ENCODE assay signal across 8 cellular contexts in the genomic region with DNA sequence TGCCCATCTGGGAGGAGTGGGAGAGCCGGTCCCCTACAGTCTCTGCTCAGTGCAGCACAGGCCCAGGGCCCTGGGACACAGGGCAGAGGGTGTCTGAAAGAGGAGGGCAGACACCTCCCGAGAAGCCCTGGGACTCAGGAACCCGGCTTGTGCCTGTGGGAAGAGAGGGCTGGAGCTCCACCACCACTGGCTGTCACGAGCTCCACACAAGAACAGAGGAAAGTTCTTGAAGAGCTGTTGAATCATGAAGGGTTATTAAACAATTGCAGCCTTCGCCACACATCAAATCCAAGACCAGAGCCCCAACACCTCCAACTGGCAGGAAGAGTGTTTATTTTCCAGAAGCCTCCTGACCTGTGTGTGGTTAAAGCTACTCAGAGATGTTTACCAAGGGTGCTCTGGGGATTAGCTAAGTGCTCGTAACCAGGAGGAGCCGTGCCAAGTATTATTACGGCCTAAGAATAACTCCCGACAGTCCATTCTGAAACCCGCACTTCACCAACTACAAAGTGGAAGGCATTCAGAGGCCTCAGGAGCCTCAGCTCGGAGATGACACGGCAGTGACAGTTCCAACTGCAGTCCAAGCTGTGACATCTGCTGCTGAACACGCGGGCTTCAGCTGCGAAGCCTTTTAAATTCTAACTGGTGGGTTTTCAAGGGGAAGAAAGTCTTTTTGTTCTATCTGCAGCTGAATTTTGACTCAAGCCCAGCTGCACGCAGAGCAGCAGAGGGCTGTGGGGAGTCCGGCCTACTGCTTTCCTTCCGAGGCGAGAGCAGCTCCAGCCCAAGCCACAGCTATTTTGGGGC.
DNase-seq lines count a peak whose midpoint lies in the region; ATAC-seq and TF ChIP-seq lines count a peak whose summit lies in the region.

No MANE protein-coding gene starts in this region.

- H3K27ac Mint-ChIP-seq in activated CD4-positive, alpha-beta memory T cell treated with anti-CD3 and anti-CD28 coated beads, Interleukin-2, amount 10 ng/mL, durations not matched to agents 7 days and 5 days = no peak overlapping the region
- H3K27ac Mint-ChIP-seq in activated T-helper 17 cell treated with anti-CD3 and anti-CD28 coated beads, Interleukin-2, amount 50 U/mL, for 72 hours = no peak overlapping the region

- TF ChIP-seq POLR2A in esophagus squamous epithelium (IDR thresholded peaks at IDR 0.05) (no peak), ovary (IDR thresholded peaks at IDR 0.05) (no peak)

- no peaks in the 10 kb centered on the region for H3K9me3 Mint-ChIP-seq in activated CD4-positive, alpha-beta memory T cell treated with anti-CD3 and anti-CD28 coated beads, Interleukin-2, amount 10 ng/mL, durations not matched to agents 7 days and 5 days
- H3K9me3 Mint-ChIP-seq in activated T-helper 17 cell treated with anti-CD3 and anti-CD28 coated beads, Interleukin-2, amount 50 U/mL, for 72 hours = no peaks in the 10 kb centered on the region

- POLR2A ChIA-PET in activated CD4-positive, alpha-beta memory T cell treated with anti-CD3 and anti-CD28 coated beads, Interleukin-2, amount 10 ng/mL, durations not matched to agents 7 days and 5 days (lab: Charles Lee) = no interaction called here

- ATAC-seq in HG03039 (IDR thresholded peaks at IDR 0.05; ENCODE audit: unreplicated experiment) = no peak
- ATAC-seq in activated T-helper 17 cell treated with anti-CD3 and anti-CD28 coated beads, Interleukin-2, amount 50 U/mL, for 72 hours (replicated peaks) = no peak

- H3K27me3 Mint-ChIP-seq in activated CD4-positive, alpha-beta memory T cell treated with anti-CD3 and anti-CD28 coated beads, Interleukin-2, amount 10 ng/mL, durations not matched to agents 7 days and 5 days = no peaks in the 10 kb centered on the region
- H3K27me3 Mint-ChIP-seq in activated T-helper 17 cell treated with anti-CD3 and anti-CD28 coated beads, Interleukin-2, amount 50 U/mL, for 72 hours = no peaks in the 10 kb centered on the region

- CTCF ChIA-PET in activated CD4-positive, alpha-beta memory T cell treated with anti-CD3 and anti-CD28 coated beads, Interleukin-2, amount 10 ng/mL, durations not matched to agents 7 days and 5 days (lab: Charles Lee) = no interaction called here

- intact Hi-C loops in esophagus squamous epithelium (cut with DNase I) (no loop called here), ovary (cut with DNase I) (no loop called here)

- H3K27ac ChIP-seq in esophagus squamous epithelium = peak overlapping the region in 3 of 4 donors; percentile 50 to 81 (median 77)
- peak overlapping the region; percentile 18 to 73 for H3K27ac ChIP-seq in ovary

- H3K4me3 ChIP-seq in esophagus squamous epithelium = peak overlapping the region in 1 of 4 donors; percentile 18
- no peak overlapping the region for H3K4me3 ChIP-seq in ovary

- H3K9me3 ChIP-seq in esophagus squamous epithelium (no peaks in the 10 kb centered on the region), ovary (no peaks in the 10 kb centered on the region)

- H3K4me1 Mint-ChIP-seq in activated CD4-positive, alpha-beta memory T cell treated with anti-CD3 and anti-CD28 coated beads, Interleukin-2, amount 10 ng/mL, durations not matched to agents 7 days and 5 days = no peaks in the 10 kb centered on the region
- H3K4me1 Mint-ChIP-seq in activated T-helper 17 cell treated with anti-CD3 and anti-CD28 coated beads, Interleukin-2, amount 50 U/mL, for 72 hours = no peaks in the 10 kb centered on the region

- TF ChIP-seq EP300 in ovary (IDR thresholded peaks at IDR 0.05) = no peak

- H3K4me1 ChIP-seq in esophagus squamous epithelium (peaks cover 0 to 30% (median 17%) of the 10 kb centered on the region in 3 donors), ovary (ENCODE audit: insufficient read depth) (peaks cover 5% of the 10 kb centered on the region)

- H3K4me3 Mint-ChIP-seq in activated CD4-positive, alpha-beta memory T cell treated with anti-CD3 and anti-CD28 coated beads, Interleukin-2, amount 10 ng/mL, durations not matched to agents 7 days and 5 days = no peak overlapping the region
- no peak overlapping the region for H3K4me3 Mint-ChIP-seq in activated T-helper 17 cell treated with anti-CD3 and anti-CD28 coated beads, Interleukin-2, amount 50 U/mL, for 72 hours

- 53 to 60% methylated on average over 11 to 12 of the region's 19 CpGs for WGBS in esophagus squamous epithelium, 2 donors
- WGBS in ovary, 3 donors = 31 to 41% (median 37%) methylated on average over 19 of the region's 19 CpGs

- DNase-seq in GM04503 (ENCODE audit: low read depth) (peak; percentile 78), NCI-H524 treated with DMSO at 0.1 percent for 48 hours (lab: John Stamatoyannopoulos, UW) (peak; percentile 36), esophagus squamous epithelium (lab: John Stamatoyannopoulos, UW) (no peak), ovary (peak; percentile 44 to 75 (median 64))
- no peak for DNase-seq in activated CD4-positive, alpha-beta memory T cell treated with anti-CD3 and anti-CD28 coated beads, Interleukin-2, amount 10 ng/mL, durations not matched to agents 7 days and 5 days
- DNase-seq in stimulated activated CD4-positive, alpha-beta T cell treated with anti-CD3 and anti-CD28 coated beads, Interleukin-4, amount 100 ng/mL, for 1 hour = no peak

- H3K36me3 Mint-ChIP-seq in activated CD4-positive, alpha-beta memory T cell treated with anti-CD3 and anti-CD28 coated beads, Interleukin-2, amount 10 ng/mL, durations not matched to agents 7 days and 5 days (ENCODE audit: low read depth) = no peaks in the 10 kb centered on the region
- no peaks in the 10 kb centered on the region for H3K36me3 Mint-ChIP-seq in activated T-helper 17 cell treated with anti-CD3 and anti-CD28 coated beads, Interleukin-2, amount 50 U/mL, for 72 hours (ENCODE audit: low read depth)

- H3K27me3 ChIP-seq in esophagus squamous epithelium = no peaks in the 10 kb centered on the region
- H3K27me3 ChIP-seq in ovary = no peaks in the 10 kb centered on the region

- H3K36me3 ChIP-seq in esophagus squamous epithelium = peaks cover 0 to 8% (median 0%) of the 10 kb centered on the region in 3 donors
- no peaks in the 10 kb centered on the region for H3K36me3 ChIP-seq in ovary

- no peak for TF ChIP-seq CTCF in esophagus squamous epithelium (IDR thresholded peaks at IDR 0.05)
- TF ChIP-seq CTCF in ovary (IDR thresholded peaks at IDR 0.05) = no peak

Comparison
In these comparisons a context has a peak if more than half of its experiments do, and no peak if none do; other contexts are left out.
1. DNase-seq: peak in GM04503 (single experiment), NCI-H524 treated with DMSO at 0.1 percent for 48 hours (single experiment) and ovary (5 of 5); none in esophagus squamous epithelium (single experiment), activated CD4-positive, alpha-beta memory T cell treated with anti-CD3 and anti-CD28 coated beads, Interleukin-2, amount 10 ng/mL, durations not matched to agents 7 days and 5 days (single experiment) and stimulated activated CD4-positive, alpha-beta T cell treated with anti-CD3 and anti-CD28 coated beads, Interleukin-4, amount 100 ng/mL, for 1 hour (single experiment).